8 cellular contexts compared by ENCODE assay signal in the genomic region with DNA sequence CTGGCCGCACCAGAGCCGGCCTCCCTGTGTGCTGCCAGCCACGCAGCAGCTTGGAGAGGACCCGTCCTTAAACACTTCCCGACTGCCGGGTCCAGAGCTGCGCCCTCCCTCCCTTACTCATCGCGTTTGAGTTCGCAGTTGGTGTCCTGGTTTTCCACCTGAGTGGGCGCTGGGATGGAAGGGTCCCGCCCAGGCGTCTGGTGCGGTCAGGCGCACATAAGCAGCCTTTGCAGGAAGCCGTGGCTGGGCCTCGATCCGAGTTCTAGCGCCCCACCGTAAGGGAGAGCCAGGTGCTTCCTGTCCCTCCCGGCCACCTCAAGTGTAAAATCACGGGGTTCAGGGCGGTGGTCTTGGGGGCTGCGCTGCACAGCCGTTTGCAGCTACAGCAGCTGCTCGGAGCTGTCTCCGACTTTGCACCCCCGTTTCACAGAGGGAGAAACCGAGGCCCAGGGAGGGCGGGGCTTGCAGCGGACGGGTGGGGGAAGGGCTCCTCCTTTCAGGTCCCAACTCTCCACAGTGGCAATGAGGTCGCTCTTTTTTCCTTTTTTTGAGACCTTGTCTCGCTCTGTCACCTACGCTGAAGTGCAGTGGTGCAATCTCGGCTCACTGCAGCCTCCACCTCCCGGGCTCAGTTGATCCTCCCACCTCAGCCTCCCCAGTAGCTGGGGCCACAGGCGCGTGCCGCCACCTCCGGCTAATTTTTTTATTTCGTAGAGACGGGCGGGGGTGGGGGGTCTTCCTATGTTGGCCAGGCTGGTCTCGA.
DNase-seq lines count a peak whose midpoint lies in the region; ATAC-seq and TF ChIP-seq lines count a peak whose summit lies in the region.

No MANE protein-coding gene starts in this region.

- no peaks in the 10 kb centered on the region for H3K9me3 ChIP-seq in mucosa of rectum (ENCODE audit: control insufficient read depth in 2 of 2, low read length in 2 of 2)

- H3K4me3 ChIP-seq in AG10803 (ENCODE audit: low read length) = peak overlapping the region; percentile 64
- peak overlapping the region; percentile 96 for H3K4me3 ChIP-seq in HFF-Myc (replicated peaks; ENCODE audit: low read depth, low read length)
- H3K4me3 ChIP-seq in mucosa of rectum (ENCODE audit: low read length in 2 of 2) = peak overlapping the region; percentile 61 to 67

- no peaks in the 10 kb centered on the region for H3K36me3 ChIP-seq in mucosa of rectum (ENCODE audit: control insufficient read depth in 2 of 2, insufficient read depth in 2 of 2, low read length in 2 of 2)

- H3K27me3 ChIP-seq in mucosa of rectum (ENCODE audit: control insufficient read depth in 2 of 2, insufficient read depth in 2 of 2, low read length in 2 of 2) = no peaks in the 10 kb centered on the region

- H3K9ac ChIP-seq in mucosa of rectum (ENCODE audit: low read depth in 1 of 2, low read length in 2 of 2) = no peak overlapping the region

- no peak overlapping the region for H3K27ac ChIP-seq in mucosa of rectum (ENCODE audit: low read depth in 2 of 2, low read length in 2 of 2)

- peaks cover 6% of the 10 kb centered on the region in 2 donors for H3K4me1 ChIP-seq in mucosa of rectum (ENCODE audit: control insufficient read depth in 2 of 2, insufficient read depth in 2 of 2, low read length in 2 of 2)

- DNase-seq in AG10803 (ENCODE audit: low read depth) = no peak
- no peak for DNase-seq in HFF-Myc (ENCODE audit: extremely low read depth, low read depth)
- DNase-seq in astrocyte of the hippocampus (ENCODE audit: low read depth, low spot score) = peak; percentile 34
- no peak for DNase-seq in NCI-H2029 (lab: John Stamatoyannopoulos, UW)

- no peak for ATAC-seq in GM19463 (IDR thresholded peaks at IDR 0.05; ENCODE audit: unreplicated experiment)
- ATAC-seq in GM21381 (IDR thresholded peaks at IDR 0.05; ENCODE audit: unreplicated experiment) = no peak
- ATAC-seq in HG03442 (IDR thresholded peaks at IDR 0.05; ENCODE audit: unreplicated experiment) = no peak

- TF ChIP-seq CTCF in AG10803 (conservative IDR thresholded peaks at IDR 0.05; ENCODE audit: low read length) (no peak), HFF-Myc (IDR thresholded peaks at IDR 0.05; ENCODE audit: low read depth, low read length, missing control alignments) (no peak)
